Comparison of ENCODE assay signal across 39 cellular contexts in genomic region chr11:4664183-4664582, GRCh38. TPM values are rescaled to one million over a fixed set of nuclear protein-coding genes. Genes with fewer than 3 reads are reported as not detected.
"Had no signal": no experiment of that assay in that cellular context is flagged by ENCODE, and none has a peak within 500 bp of the region (broad histone marks: within the 10 kb centered on the region; RNA-seq: fewer than 3 reads in every experiment).

No MANE protein-coding gene starts in this region.

- H3K27me3 ChIP-seq: MG63 had no signal

- H3K36me3 ChIP-seq: MG63 had no signal

- H3K9me3 ChIP-seq: MG63 had no signal

- H3K4me3 ChIP-seq: MG63 had no signal

- DNase-seq: Karpas-422, Kasumi-1, MG63, MM.1S, MV-4-11, NCI-H1048, NCI-H1092, NCI-H1092 treated with DMSO at 0.1 percent for 48 hours, NCI-H1105, NCI-H1105 treated with DMSO at 0.1 percent for 48 hours, NCI-H1417, NCI-H1417 treated with DMSO at 0.1 percent for 48 hours, NCI-H1436, NCI-H1436 treated with DMSO at 0.1 percent for 48 hours, NCI-H146, NCI-H1694, NCI-H1694 treated with DMSO at 0.1 percent for 48 hours, NCI-H187, NCI-H187 treated with DMSO at 0.1 percent for 48 hours, NCI-H1930, NCI-H2029, NCI-H2029 treated with DMSO at 0.1 percent for 48 hours, NCI-H2081, NCI-H2081 treated with DMSO at 0.1 percent for 48 hours, NCI-H2107, NCI-H2171, NCI-H2171 treated with DMSO at 0.1 percent for 48 hours, NCI-H2227 treated with DMSO at 0.1 percent for 48 hours, NCI-H226, NCI-H345, NCI-H446, NCI-H446 treated with DMSO at 0.1 percent for 48 hours, NCI-H510A, NCI-H510A treated with DMSO at 0.1 percent for 48 hours, NCI-H524 had no signal

RNA-seq across cellular contexts. Expression of gene OR51E1, which starts 20.4 kb away (rescaled TPM):
- total RNA-seq: LHCN-M2, M059J, MCF 10A, NCI-H460 had no signal

RNA-seq across cellular contexts. Expression of gene OR51D1, which starts 26.9 kb away (rescaled TPM):
- total RNA-seq: LHCN-M2, M059J, MCF 10A, NCI-H460 had no signal

RNA-seq across cellular contexts. Expression of gene OR51E2, which starts 33.5 kb away (rescaled TPM):
- total RNA-seq: LHCN-M2, M059J, MCF 10A, NCI-H460 had no signal

RNA-seq across cellular contexts. Expression of gene MMP26, which starts 40.4 kb away (rescaled TPM):
- total RNA-seq: LHCN-M2, M059J, MCF 10A, NCI-H460 had no signal
